9 cellular contexts compared by ENCODE assay signal in genomic region chr10:88882646-88883442, GRCh38. TPM values are rescaled to one million over a fixed set of nuclear protein-coding genes. Genes with fewer than 3 reads are reported as not detected.
DNase-seq lines count a peak whose midpoint lies in the region; ATAC-seq and TF ChIP-seq lines count a peak whose summit lies in the region.
"Not testable (repeated sequence)": the region's sequence is repeated elsewhere in the genome, so short reads cannot be mapped to it uniquely, and the experiment has no call there.
"Had no signal": no experiment of that assay in that cellular context is flagged by ENCODE, and none has a peak within 500 bp of the region (broad histone marks: within the 10 kb centered on the region; RNA-seq: fewer than 3 reads in every experiment).

No MANE protein-coding gene starts in this region.

- H3K27me3 ChIP-seq in CD4-positive, alpha-beta memory T cell (ENCODE audit: insufficient read depth, low read length): not testable (repeated sequence)

- CTCF ChIA-PET in CD4-positive, alpha-beta memory T cell (lab: Charles Lee; ENCODE audit: partially characterized antibody): interaction anchor here (0.6 to 5.0 kb wide), 6 partner anchors 18 to 50 kb away, joined by 3 to 40 read pairs (median 8); no protein-coding TSS in a partner anchor

- H3K36me3 Mint-ChIP-seq in CD4-positive, alpha-beta memory T cell: peaks cover 6 to 11% of the 10 kb centered on the region in 2 donors
- not testable (repeated sequence) for H3K36me3 Mint-ChIP-seq in activated T-cell treated with anti-CD3 and anti-CD28 coated beads, Interleukin-2, amount 50 U/mL, for 72 hours (ENCODE audit: insufficient read depth in 2 of 2); natural killer cell

- H3K9me3 Mint-ChIP-seq in CD4-positive, alpha-beta memory T cell; activated T-cell treated with anti-CD3 and anti-CD28 coated beads, Interleukin-2, amount 50 U/mL, for 72 hours; natural killer cell: not testable (repeated sequence)

- peaks cover 85% of the 10 kb centered on the region for H3K4me1 ChIP-seq in CD4-positive, alpha-beta memory T cell (ENCODE audit: insufficient read depth, low read length)

- peak in 1 of 5 donors; percentile 13 for DNase-seq in CD4-positive, alpha-beta memory T cell
- DNase-seq in HFF-Myc (ENCODE audit: extremely low read depth, low read depth) (peak; percentile 74), RKO (ENCODE audit: low spot score) (peak; percentile 95), choroid plexus epithelial cell (ENCODE audit: low read depth) (peak; percentile 86), glomerular endothelial cell (ENCODE audit: extremely low read depth, low read depth, low spot score) (peak; percentile 39), stromal cell of bone marrow (ENCODE audit: low read depth) (peak; percentile 58)
- DNase-seq in activated T-cell treated with anti-CD3 and anti-CD28 coated beads, Interleukin-2, amount 50 U/mL, for 72 hours; natural killer cell: not testable (repeated sequence)

- peak overlapping the region; percentile 18 for H3K27ac ChIP-seq in CD4-positive, alpha-beta memory T cell (ENCODE audit: low read depth, low read length)

- H3K4me1 Mint-ChIP-seq in CD4-positive, alpha-beta memory T cell: peaks cover 56 to 89% (median 69%) of the 10 kb centered on the region in 4 donors
- H3K4me1 Mint-ChIP-seq in activated T-cell treated with anti-CD3 and anti-CD28 coated beads, Interleukin-2, amount 50 U/mL, for 72 hours (ENCODE audit: low read depth): peaks cover 83% of the 10 kb centered on the region
- H3K4me1 Mint-ChIP-seq in natural killer cell: peaks cover 52 to 62% of the 10 kb centered on the region in 2 donors

- not testable (repeated sequence) for ATAC-seq in activated T-cell treated with anti-CD3 and anti-CD28 coated beads, Interleukin-2, amount 50 U/mL, for 72 hours (replicated peaks in 1 of 2); natural killer cell

- H3K36me3 ChIP-seq in CD4-positive, alpha-beta memory T cell (ENCODE audit: insufficient read depth, low read length): not testable (repeated sequence)

- H3K4me3 Mint-ChIP-seq in CD4-positive, alpha-beta memory T cell: peak overlapping the region; percentile 57 to 99 (median 99)
- peak overlapping the region; percentile 96 for H3K4me3 Mint-ChIP-seq in activated T-cell treated with anti-CD3 and anti-CD28 coated beads, Interleukin-2, amount 50 U/mL, for 72 hours
- H3K4me3 Mint-ChIP-seq in natural killer cell: peak overlapping the region; percentile 98

- not testable (repeated sequence) for H3K9me3 ChIP-seq in CD4-positive, alpha-beta memory T cell (ENCODE audit: control insufficient read depth in 1 of 2, low read length in 2 of 2)

- TF ChIP-seq CTCF in HFF-Myc (IDR thresholded peaks at IDR 0.05; ENCODE audit: low read depth, low read length, missing control alignments); choroid plexus epithelial cell (conservative IDR thresholded peaks at IDR 0.05; ENCODE audit: low read depth, low read length); natural killer cell (IDR thresholded peaks at IDR 0.05): not testable (repeated sequence)

- intact Hi-C loops in CD4-positive, alpha-beta memory T cell (cut with micrococcal nuclease): loop anchor here (5.0 kb wide), 2 partner anchors 109 to 301 kb away; partner anchors contain the start of genes FAS and RNLS
- intact Hi-C loops in natural killer cell (cut with micrococcal nuclease): loop anchor here (5.0 kb wide), 1 partner anchor 49 kb away; no protein-coding TSS in a partner anchor

- H3K27ac Mint-ChIP-seq in CD4-positive, alpha-beta memory T cell: peak overlapping the region; percentile 34 to 92 (median 77)
- peak overlapping the region; percentile 96 for H3K27ac Mint-ChIP-seq in activated T-cell treated with anti-CD3 and anti-CD28 coated beads, Interleukin-2, amount 50 U/mL, for 72 hours
- peak overlapping the region; percentile 88 to 97 for H3K27ac Mint-ChIP-seq in natural killer cell

- H3K27me3 Mint-ChIP-seq in CD4-positive, alpha-beta memory T cell; activated T-cell treated with anti-CD3 and anti-CD28 coated beads, Interleukin-2, amount 50 U/mL, for 72 hours (ENCODE audit: low read depth); natural killer cell (ENCODE audit: low read depth in 2 of 2): not testable (repeated sequence)

- POLR2A ChIA-PET in CD4-positive, alpha-beta memory T cell (lab: Charles Lee; ENCODE audit: partially characterized antibody): interaction anchor here (1.5 to 2.0 kb wide), 2 partner anchors 14 to 57 kb away, joined by 3 to 12 read pairs; no protein-coding TSS in a partner anchor

- peak overlapping the region in 1 of 2 donors; percentile 71 for H3K4me3 ChIP-seq in CD4-positive, alpha-beta memory T cell (ENCODE audit: low read length in 2 of 2)
- H3K4me3 ChIP-seq in HFF-Myc (replicated peaks; ENCODE audit: low read depth, low read length) (peak overlapping the region; percentile 78), choroid plexus epithelial cell (ENCODE audit: low read depth, low read length) (peak overlapping the region; percentile 90)

RNA-seq across cellular contexts. Expression of gene STAMBPL1, which starts 2.8 kb away (rescaled TPM):
- total RNA-seq in CD4-positive, alpha-beta memory T cell: 10 to 100 TPM; 37.9 to 43.2 TPM
- 10 to 100 TPM in 1 of 2 donors, 1 to 10 TPM in 1; 5.3 to 12.0 TPM for polyA plus RNA-seq in CD4-positive, alpha-beta memory T cell
- total RNA-seq in activated T-cell treated with anti-CD3 and anti-CD28 coated beads, Interleukin-2, amount 50 U/mL, for 72 hours: 10 to 100 TPM; 28.2 to 39.9 TPM
- total RNA-seq in glomerular endothelial cell: 1.2 and 1.8 TPM in 2 replicates
- total RNA-seq in natural killer cell: 10 to 100 TPM; 14.8 to 30.3 (median 18.1) TPM

RNA-seq across cellular contexts. Expression of gene ANKRD22, which starts 31.2 kb away (rescaled TPM):
- total RNA-seq in CD4-positive, alpha-beta memory T cell: under 1 TPM in 1 of 2 experiments, not detected in 1; 0.58 TPM
- polyA plus RNA-seq in CD4-positive, alpha-beta memory T cell: not detected
- total RNA-seq in activated T-cell treated with anti-CD3 and anti-CD28 coated beads, Interleukin-2, amount 50 U/mL, for 72 hours: under 1 TPM; 0.24 to 0.65 TPM
- total RNA-seq in glomerular endothelial cell (not detected in 2 replicates), natural killer cell (not detected)
- total RNA-seq: T-helper 2 cell treated with Interferon-gamma antibody and Interleukin-4, amounts not matched to agents 100 ng/mL and 5 ng/mL, for 36 hours had no signal
